1 cellular context compared by ENCODE assay signal in genomic region chr13:32140109-32140508, GRCh38.
TF ChIP-seq lines count a peak whose summit lies in the region.

No MANE protein-coding gene starts in this region.

TF ChIP-seq in HepG2, 621 proteins besides CTCF, POLR2A, EP300 and RAD21 (continued from another document):
- TF ChIP-seq ARID5B (CRISPR knock-in tag; IDR thresholded peaks at IDR 0.05) (peak; percentile 73), AHDC1 (CRISPR knock-in tag; IDR thresholded peaks at IDR 0.05; ENCODE audit: borderline replicate concordance) (peak; percentile 34; the same call in 1 of the 2 replicates), MIXL1 (CRISPR knock-in tag; IDR thresholded peaks at IDR 0.05) (peak; percentile 33; the same call in 1 of the 2 replicates), PAXIP1 (CRISPR knock-in tag; conservative IDR thresholded peaks at IDR 0.05) (peak; percentile 64), HMG20A (CRISPR knock-in tag; IDR thresholded peaks at IDR 0.05; ENCODE audit: borderline replicate concordance) (peak; percentile 76; the same call in 1 of the 2 replicates), SKIL (CRISPR knock-in tag; IDR thresholded peaks at IDR 0.05; ENCODE audit: borderline replicate concordance) (no peak), SOX6 (IDR thresholded peaks at IDR 0.05) (no peak), SOX6 (CRISPR knock-in tag; IDR thresholded peaks at IDR 0.05) (peak; percentile 49; the same call in 1 of the 2 replicates), BCL6 (CRISPR knock-in tag; IDR thresholded peaks at IDR 0.05) (peak; percentile 43; the same call in 1 of the 2 replicates), FOXA3 (CRISPR knock-in tag; IDR thresholded peaks at IDR 0.05) (peak; percentile 75), ESRRA (CRISPR knock-in tag; IDR thresholded peaks at IDR 0.05; ENCODE audit: low read depth) (no peak), ZBTB20 (CRISPR knock-in tag; IDR thresholded peaks at IDR 0.05; ENCODE audit: borderline replicate concordance, low read depth) (peak; percentile 71; the same call in 1 of the 2 replicates), HNF4G (IDR thresholded peaks at IDR 0.05; ENCODE audit: borderline replicate concordance, low read depth, low read length) (peak; percentile 8; the same call in 1 of the 2 replicates), HNF4G (CRISPR knock-in tag; IDR thresholded peaks at IDR 0.05; ENCODE audit: borderline replicate concordance, low read depth) (no peak), FOXA1 (IDR thresholded peaks at IDR 0.05) (no peak), FOXA1 (CRISPR knock-in tag; IDR thresholded peaks at IDR 0.05) (0 out of 2 replicates have a peak, but pooled peaks have one; percentile 27), POGZ (CRISPR knock-in tag; IDR thresholded peaks at IDR 0.05) (peak; percentile 31; the same call in 1 of the 2 replicates), HNF4A (CRISPR knock-in tag; IDR thresholded peaks at IDR 0.05) (peak; percentile 58; the same call in 1 of the 2 replicates), KDM3A (CRISPR knock-in tag; IDR thresholded peaks at IDR 0.05; ENCODE audit: low read depth) (no peak), ZNF446 (CRISPR knock-in tag; IDR thresholded peaks at IDR 0.05) (no peak), MIER3 (CRISPR knock-in tag; IDR thresholded peaks at IDR 0.05; ENCODE audit: borderline replicate concordance) (peak; percentile 36; the same call in 1 of the 2 replicates), GATAD2A (CRISPR knock-in tag; IDR thresholded peaks at IDR 0.05) (peak; percentile 77)
- TF ChIP-seq, protein P1, sequence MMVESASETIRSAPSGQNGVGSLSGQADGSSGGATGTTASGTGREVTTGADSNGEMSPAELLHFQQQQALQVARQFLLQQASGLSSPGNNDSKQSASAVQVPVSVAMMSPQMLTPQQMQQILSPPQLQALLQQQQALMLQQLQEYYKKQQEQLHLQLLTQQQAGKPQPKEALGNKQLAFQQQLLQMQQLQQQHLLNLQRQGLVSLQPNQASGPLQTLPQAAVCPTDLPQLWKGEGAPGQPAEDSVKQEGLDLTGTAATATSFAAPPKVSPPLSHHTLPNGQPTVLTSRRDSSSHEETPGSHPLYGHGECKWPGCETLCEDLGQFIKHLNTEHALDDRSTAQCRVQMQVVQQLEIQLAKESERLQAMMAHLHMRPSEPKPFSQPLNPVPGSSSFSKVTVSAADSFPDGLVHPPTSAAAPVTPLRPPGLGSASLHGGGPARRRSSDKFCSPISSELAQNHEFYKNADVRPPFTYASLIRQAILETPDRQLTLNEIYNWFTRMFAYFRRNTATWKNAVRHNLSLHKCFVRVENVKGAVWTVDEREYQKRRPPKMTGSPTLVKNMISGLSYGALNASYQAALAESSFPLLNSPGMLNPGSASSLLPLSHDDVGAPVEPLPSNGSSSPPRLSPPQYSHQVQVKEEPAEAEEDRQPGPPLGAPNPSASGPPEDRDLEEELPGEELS (CRISPR knock-in tag; IDR thresholded peaks at IDR 0.05): peak; percentile 50; the same call in 1 of the 2 replicates
- TF ChIP-seq, protein P2, sequence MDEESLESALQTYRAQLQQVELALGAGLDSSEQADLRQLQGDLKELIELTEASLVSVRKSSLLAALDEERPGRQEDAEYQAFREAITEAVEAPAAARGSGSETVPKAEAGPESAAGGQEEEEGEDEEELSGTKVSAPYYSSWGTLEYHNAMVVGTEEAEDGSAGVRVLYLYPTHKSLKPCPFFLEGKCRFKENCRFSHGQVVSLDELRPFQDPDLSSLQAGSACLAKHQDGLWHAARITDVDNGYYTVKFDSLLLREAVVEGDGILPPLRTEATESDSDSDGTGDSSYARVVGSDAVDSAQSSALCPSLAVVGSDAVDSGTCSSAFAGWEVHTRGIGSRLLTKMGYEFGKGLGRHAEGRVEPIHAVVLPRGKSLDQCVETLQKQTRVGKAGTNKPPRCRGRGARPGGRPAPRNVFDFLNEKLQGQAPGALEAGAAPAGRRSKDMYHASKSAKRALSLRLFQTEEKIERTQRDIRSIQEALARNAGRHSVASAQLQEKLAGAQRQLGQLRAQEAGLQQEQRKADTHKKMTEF (CRISPR knock-in tag; IDR thresholded peaks at IDR 0.05): peak; percentile 27; the same call in 1 of the 2 replicates
